12 cellular contexts compared by ENCODE assay signal in genomic region chr1:245168921-245169320, GRCh38.
"Had no signal": no experiment of that assay in that cellular context is flagged by ENCODE, and none has a peak within 500 bp of the region (broad histone marks: within the 10 kb centered on the region; RNA-seq: fewer than 3 reads in every experiment).

No MANE protein-coding gene starts in this region.

- ATAC-seq: activated CD4-positive, CD25-positive, alpha-beta regulatory T cell treated with anti-CD3 and anti-CD28 coated beads, Interleukin-2, amount 50 U/mL, for 24 hours; activated T-helper 17 cell treated with anti-CD3 and anti-CD28 coated beads, Interleukin-2, amount 50 U/mL, for 72 hours had no signal

- H3K4me3 Mint-ChIP-seq: activated T-helper 17 cell treated with anti-CD3 and anti-CD28 coated beads, Interleukin-2, amount 50 U/mL, for 72 hours had no signal

- H3K4me1 Mint-ChIP-seq: activated T-helper 17 cell treated with anti-CD3 and anti-CD28 coated beads, Interleukin-2, amount 50 U/mL, for 72 hours had no signal

- DNase-seq: activated CD4-positive, alpha-beta T cell treated with anti-CD3 and anti-CD28 coated beads, Interleukin-2, amount 50 U/mL, for 4 hours; activated naive CD4-positive, alpha-beta T cell treated with Interleukin-2 at 50 U/mL for 16 hours; mammary epithelial cell; naive B cell; stimulated activated CD4-positive, alpha-beta T cell treated with anti-CD3 and anti-CD28 coated beads, Interleukin-2, amount 100 ng/mL, for 48 hours; stimulated activated naive B cell treated with anti-CD40 and anti-IgM and Interleukin-4, amounts not matched to agents 10 μg/mL and 1 μg/mL and 100 μg/mL, for 72 hours; tibial artery; uterus had no signal

- H3K27ac ChIP-seq: ascending aorta, breast epithelium, tibial artery, uterus had no signal

- H3K27ac Mint-ChIP-seq: activated T-helper 17 cell treated with anti-CD3 and anti-CD28 coated beads, Interleukin-2, amount 50 U/mL, for 72 hours; stimulated activated naive B cell treated with anti-CD40 and anti-IgM and Interleukin-4, amounts not matched to agents 10 μg/mL and 1 μg/mL and 100 μg/mL, for 72 hours had no signal

- H3K36me3 Mint-ChIP-seq: stimulated activated naive B cell treated with anti-CD40 and anti-IgM and Interleukin-4, amounts not matched to agents 10 μg/mL and 1 μg/mL and 100 μg/mL, for 72 hours had no signal

- H3K9me3 Mint-ChIP-seq: activated T-helper 17 cell treated with anti-CD3 and anti-CD28 coated beads, Interleukin-2, amount 50 U/mL, for 72 hours had no signal
